In the genomic region with DNA sequence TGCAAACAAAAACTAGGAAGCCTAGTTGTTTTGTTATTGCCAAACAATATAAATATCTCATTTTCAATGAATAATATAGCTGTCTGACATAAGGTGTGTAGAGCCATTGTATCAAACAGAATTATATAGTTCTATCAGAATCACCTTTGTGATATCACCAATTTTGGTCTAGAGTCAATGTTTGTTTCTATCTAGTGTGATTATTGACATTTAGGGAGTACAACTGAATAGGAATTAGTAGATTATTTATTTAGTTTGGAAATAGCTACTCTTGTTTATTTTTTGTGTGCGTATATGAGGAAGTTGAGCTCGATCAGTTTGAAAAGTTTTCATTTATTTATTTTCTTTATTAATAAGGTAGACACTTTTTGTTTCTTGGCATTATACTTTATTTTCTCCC, we compare ENCODE assay signal across 27 cellular contexts.
DNase-seq lines count a peak whose midpoint lies in the region; TF ChIP-seq lines count a peak whose summit lies in the region.
"Had no signal": no experiment of that assay in that cellular context is flagged by ENCODE, and none has a peak within 500 bp of the region (broad histone marks: within the 10 kb centered on the region; RNA-seq: fewer than 3 reads in every experiment).

No MANE protein-coding gene starts in this region.

- peak overlapping the region; percentile 58 for H3K27ac ChIP-seq in 22Rv1
- H3K27ac ChIP-seq: A549; BLaER1; BLaER1 treated with 17β-estradiol and CSF1 and Interleukin-3, amounts not matched to agents 10 nM and 100 nM had no signal

- no peak overlapping the region for H3K4me3 ChIP-seq in LNCaP clone FGC (ENCODE audit: low read depth, low read length)
- H3K4me3 ChIP-seq: A549; BLaER1; BLaER1 treated with 17β-estradiol and CSF1 and Interleukin-3, amounts not matched to agents 10 nM and 100 nM had no signal

- TF ChIP-seq CTCF in 22Rv1 (IDR thresholded peaks at IDR 0.05) = no peak
- no peak for TF ChIP-seq CTCF in LNCaP clone FGC (IDR thresholded peaks at IDR 0.05; ENCODE audit: control insufficient read depth, extremely low read depth, insufficient read depth)

- DNase-seq in LNCaP clone FGC (ENCODE audit: low read depth) = peak; percentile 70
- DNase-seq in NCI-H748 (lab: John Stamatoyannopoulos, UW; ENCODE audit: unreplicated experiment) = no peak
- DNase-seq in activated naive CD4-positive, alpha-beta T cell (lab: John Stamatoyannopoulos, UW) = no peak
- DNase-seq: 8988T; ACHN; AML-193; BE2C; C1 segment of cervical spinal cord; Caco-2; Calu3; CD4-positive, alpha-beta memory T cell; CD4-positive, alpha-beta T cell; CD4-positive, CD25-positive, alpha-beta regulatory T cell; CD8-positive, alpha-beta memory T cell; CD8-positive, alpha-beta T cell; COR-L47; DMS 273 treated with DMSO at 0.1 percent for 48 hours; DMS153; DMS53; DMS79; DMS79 treated with DMSO at 0.1 percent for 48 hours; DND-41; EL had no signal
